Comparison of ENCODE assay signal across 8 cellular contexts in the genomic region with DNA sequence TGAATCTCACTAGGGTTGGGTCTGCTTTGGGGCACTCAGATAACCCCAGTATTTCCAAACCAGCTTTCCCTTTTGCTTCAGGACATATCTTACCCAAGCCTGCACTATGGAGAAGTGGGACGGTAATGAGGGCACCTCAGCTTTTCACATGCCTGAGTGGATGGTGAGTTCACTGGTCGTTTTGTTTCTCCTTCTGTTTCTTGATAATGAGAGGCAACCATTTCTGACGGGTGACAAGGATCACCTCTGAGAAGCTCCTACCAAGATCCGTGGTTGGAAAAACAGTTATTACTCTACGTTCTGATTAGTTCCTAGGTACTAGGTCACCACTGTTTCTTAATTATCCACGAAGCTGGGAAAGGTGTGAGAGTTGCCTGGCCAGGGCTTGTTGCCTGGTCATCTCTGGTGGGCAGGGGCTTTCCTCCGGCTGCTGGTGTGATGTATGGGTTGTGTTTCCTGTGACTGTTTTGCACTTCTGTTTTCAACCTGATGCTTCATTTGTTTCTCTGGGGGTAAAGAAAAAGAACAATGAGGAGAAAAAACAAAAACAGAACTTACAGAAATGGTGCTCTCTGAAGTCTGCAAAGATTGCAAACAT.
A peak's percentile ranks its signal among the peaks of the same experiment; 100 is the strongest.
DNase-seq lines count a peak whose midpoint lies in the region; ATAC-seq and TF ChIP-seq lines count a peak whose summit lies in the region.

No MANE protein-coding gene starts in this region.

- peaks cover 7 to 15% (median 9%) of the 10 kb centered on the region in 3 donors for H3K4me1 ChIP-seq in esophagus squamous epithelium

- ATAC-seq in GM19351 (IDR thresholded peaks at IDR 0.05; ENCODE audit: unreplicated experiment) = peak; percentile 42
- peak; percentile 49 for ATAC-seq in HG03432 (IDR thresholded peaks at IDR 0.05; ENCODE audit: unreplicated experiment)
- ATAC-seq in GM18873 (IDR thresholded peaks at IDR 0.05; ENCODE audit: low FRiP score, unreplicated experiment) = no peak

- no peak for TF ChIP-seq CTCF in esophagus squamous epithelium (IDR thresholded peaks at IDR 0.05)

- no peaks in the 10 kb centered on the region for H3K27me3 ChIP-seq in esophagus squamous epithelium

- intact Hi-C loops in esophagus squamous epithelium (cut with DNase I) = no loop called here

- H3K9me3 ChIP-seq in esophagus squamous epithelium = no peaks in the 10 kb centered on the region

- TF ChIP-seq POLR2A in esophagus squamous epithelium (IDR thresholded peaks at IDR 0.05) = no peak

- WGBS in esophagus squamous epithelium, 2 donors = 33 to 55% methylated on average over 6 to 7 of the region's 7 CpGs

- H3K4me3 ChIP-seq in esophagus squamous epithelium = peak overlapping the region in 1 of 4 donors; percentile 29

- H3K36me3 ChIP-seq in esophagus squamous epithelium = no peaks in the 10 kb centered on the region

- H3K27ac ChIP-seq in esophagus squamous epithelium = peak overlapping the region; percentile 5 to 56 (median 32)

- DNase-seq in Ammon's horn (ENCODE audit: low spot score) (peak; percentile 4), esophagus squamous epithelium (lab: John Stamatoyannopoulos, UW) (no peak), NCI-H446 treated with DMSO at 0.1 percent for 48 hours (lab: John Stamatoyannopoulos, UW) (no peak), globus pallidus (ENCODE audit: low spot score) (no peak), NCI-H1694 (lab: John Stamatoyannopoulos, UW) (no peak)
